Comparison of ENCODE assay signal across 2 cellular contexts in genomic region chr10:62560207-62560819, GRCh38.
TF ChIP-seq lines count a peak whose summit lies in the region.

No MANE protein-coding gene starts in this region.

TF ChIP-seq in A549, 52 proteins besides CTCF, POLR2A, EP300 and RAD21 (continued from another document):
- TF ChIP-seq, protein P1, sequence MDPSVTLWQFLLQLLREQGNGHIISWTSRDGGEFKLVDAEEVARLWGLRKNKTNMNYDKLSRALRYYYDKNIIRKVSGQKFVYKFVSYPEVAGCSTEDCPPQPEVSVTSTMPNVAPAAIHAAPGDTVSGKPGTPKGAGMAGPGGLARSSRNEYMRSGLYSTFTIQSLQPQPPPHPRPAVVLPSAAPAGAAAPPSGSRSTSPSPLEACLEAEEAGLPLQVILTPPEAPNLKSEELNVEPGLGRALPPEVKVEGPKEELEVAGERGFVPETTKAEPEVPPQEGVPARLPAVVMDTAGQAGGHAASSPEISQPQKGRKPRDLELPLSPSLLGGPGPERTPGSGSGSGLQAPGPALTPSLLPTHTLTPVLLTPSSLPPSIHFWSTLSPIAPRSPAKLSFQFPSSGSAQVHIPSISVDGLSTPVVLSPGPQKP (IDR thresholded peaks at IDR 0.05; ENCODE audit: low read depth, low read length), result no peak
- TF ChIP-seq PHF8 (IDR thresholded peaks at IDR 0.05; ENCODE audit: borderline replicate concordance, low read depth) (no peak), NFE2L2 (conservative IDR thresholded peaks at IDR 0.05; ENCODE audit: low read length) (no peak), ZC3H11A (IDR thresholded peaks at IDR 0.05) (no peak), CEBPB (IDR thresholded peaks at IDR 0.05) (no peak)

TF ChIP-seq in GM23338, 12 proteins besides CTCF, POLR2A, EP300 and RAD21 (continued from another document):
- TF ChIP-seq, protein P2, sequence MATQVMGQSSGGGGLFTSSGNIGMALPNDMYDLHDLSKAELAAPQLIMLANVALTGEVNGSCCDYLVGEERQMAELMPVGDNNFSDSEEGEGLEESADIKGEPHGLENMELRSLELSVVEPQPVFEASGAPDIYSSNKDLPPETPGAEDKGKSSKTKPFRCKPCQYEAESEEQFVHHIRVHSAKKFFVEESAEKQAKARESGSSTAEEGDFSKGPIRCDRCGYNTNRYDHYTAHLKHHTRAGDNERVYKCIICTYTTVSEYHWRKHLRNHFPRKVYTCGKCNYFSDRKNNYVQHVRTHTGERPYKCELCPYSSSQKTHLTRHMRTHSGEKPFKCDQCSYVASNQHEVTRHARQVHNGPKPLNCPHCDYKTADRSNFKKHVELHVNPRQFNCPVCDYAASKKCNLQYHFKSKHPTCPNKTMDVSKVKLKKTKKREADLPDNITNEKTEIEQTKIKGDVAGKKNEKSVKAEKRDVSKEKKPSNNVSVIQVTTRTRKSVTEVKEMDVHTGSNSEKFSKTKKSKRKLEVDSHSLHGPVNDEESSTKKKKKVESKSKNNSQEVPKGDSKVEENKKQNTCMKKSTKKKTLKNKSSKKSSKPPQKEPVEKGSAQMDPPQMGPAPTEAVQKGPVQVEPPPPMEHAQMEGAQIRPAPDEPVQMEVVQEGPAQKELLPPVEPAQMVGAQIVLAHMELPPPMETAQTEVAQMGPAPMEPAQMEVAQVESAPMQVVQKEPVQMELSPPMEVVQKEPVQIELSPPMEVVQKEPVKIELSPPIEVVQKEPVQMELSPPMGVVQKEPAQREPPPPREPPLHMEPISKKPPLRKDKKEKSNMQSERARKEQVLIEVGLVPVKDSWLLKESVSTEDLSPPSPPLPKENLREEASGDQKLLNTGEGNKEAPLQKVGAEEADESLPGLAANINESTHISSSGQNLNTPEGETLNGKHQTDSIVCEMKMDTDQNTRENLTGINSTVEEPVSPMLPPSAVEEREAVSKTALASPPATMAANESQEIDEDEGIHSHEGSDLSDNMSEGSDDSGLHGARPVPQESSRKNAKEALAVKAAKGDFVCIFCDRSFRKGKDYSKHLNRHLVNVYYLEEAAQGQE (IDR thresholded peaks at IDR 0.05; ENCODE audit: unreplicated experiment), result no peak
- TF ChIP-seq EZH2phosphoT487 (IDR thresholded peaks at IDR 0.05; ENCODE audit: unreplicated experiment) (no peak), NANOG (IDR thresholded peaks at IDR 0.05; ENCODE audit: borderline replicate concordance) (no peak), EZH2 (IDR thresholded peaks at IDR 0.05; ENCODE audit: low read depth, unreplicated experiment) (no peak), JUNB (IDR thresholded peaks at IDR 0.05; ENCODE audit: unreplicated experiment) (no peak), ZNF331 (CRISPR knock-in tag; IDR thresholded peaks at IDR 0.05; ENCODE audit: low read depth) (no peak), STAT1 (IDR thresholded peaks at IDR 0.05; ENCODE audit: unreplicated experiment) (no peak), POLR2AphosphoS5 (IDR thresholded peaks at IDR 0.05; ENCODE audit: low read depth) (no peak), ZNF114 (CRISPR knock-in tag; IDR thresholded peaks at IDR 0.05) (no peak)
- TF ChIP-seq, protein P3, sequence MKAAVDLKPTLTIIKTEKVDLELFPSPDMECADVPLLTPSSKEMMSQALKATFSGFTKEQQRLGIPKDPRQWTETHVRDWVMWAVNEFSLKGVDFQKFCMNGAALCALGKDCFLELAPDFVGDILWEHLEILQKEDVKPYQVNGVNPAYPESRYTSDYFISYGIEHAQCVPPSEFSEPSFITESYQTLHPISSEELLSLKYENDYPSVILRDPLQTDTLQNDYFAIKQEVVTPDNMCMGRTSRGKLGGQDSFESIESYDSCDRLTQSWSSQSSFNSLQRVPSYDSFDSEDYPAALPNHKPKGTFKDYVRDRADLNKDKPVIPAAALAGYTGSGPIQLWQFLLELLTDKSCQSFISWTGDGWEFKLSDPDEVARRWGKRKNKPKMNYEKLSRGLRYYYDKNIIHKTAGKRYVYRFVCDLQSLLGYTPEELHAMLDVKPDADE (IDR thresholded peaks at IDR 0.05), result no peak
- TF ChIP-seq, protein P4, sequence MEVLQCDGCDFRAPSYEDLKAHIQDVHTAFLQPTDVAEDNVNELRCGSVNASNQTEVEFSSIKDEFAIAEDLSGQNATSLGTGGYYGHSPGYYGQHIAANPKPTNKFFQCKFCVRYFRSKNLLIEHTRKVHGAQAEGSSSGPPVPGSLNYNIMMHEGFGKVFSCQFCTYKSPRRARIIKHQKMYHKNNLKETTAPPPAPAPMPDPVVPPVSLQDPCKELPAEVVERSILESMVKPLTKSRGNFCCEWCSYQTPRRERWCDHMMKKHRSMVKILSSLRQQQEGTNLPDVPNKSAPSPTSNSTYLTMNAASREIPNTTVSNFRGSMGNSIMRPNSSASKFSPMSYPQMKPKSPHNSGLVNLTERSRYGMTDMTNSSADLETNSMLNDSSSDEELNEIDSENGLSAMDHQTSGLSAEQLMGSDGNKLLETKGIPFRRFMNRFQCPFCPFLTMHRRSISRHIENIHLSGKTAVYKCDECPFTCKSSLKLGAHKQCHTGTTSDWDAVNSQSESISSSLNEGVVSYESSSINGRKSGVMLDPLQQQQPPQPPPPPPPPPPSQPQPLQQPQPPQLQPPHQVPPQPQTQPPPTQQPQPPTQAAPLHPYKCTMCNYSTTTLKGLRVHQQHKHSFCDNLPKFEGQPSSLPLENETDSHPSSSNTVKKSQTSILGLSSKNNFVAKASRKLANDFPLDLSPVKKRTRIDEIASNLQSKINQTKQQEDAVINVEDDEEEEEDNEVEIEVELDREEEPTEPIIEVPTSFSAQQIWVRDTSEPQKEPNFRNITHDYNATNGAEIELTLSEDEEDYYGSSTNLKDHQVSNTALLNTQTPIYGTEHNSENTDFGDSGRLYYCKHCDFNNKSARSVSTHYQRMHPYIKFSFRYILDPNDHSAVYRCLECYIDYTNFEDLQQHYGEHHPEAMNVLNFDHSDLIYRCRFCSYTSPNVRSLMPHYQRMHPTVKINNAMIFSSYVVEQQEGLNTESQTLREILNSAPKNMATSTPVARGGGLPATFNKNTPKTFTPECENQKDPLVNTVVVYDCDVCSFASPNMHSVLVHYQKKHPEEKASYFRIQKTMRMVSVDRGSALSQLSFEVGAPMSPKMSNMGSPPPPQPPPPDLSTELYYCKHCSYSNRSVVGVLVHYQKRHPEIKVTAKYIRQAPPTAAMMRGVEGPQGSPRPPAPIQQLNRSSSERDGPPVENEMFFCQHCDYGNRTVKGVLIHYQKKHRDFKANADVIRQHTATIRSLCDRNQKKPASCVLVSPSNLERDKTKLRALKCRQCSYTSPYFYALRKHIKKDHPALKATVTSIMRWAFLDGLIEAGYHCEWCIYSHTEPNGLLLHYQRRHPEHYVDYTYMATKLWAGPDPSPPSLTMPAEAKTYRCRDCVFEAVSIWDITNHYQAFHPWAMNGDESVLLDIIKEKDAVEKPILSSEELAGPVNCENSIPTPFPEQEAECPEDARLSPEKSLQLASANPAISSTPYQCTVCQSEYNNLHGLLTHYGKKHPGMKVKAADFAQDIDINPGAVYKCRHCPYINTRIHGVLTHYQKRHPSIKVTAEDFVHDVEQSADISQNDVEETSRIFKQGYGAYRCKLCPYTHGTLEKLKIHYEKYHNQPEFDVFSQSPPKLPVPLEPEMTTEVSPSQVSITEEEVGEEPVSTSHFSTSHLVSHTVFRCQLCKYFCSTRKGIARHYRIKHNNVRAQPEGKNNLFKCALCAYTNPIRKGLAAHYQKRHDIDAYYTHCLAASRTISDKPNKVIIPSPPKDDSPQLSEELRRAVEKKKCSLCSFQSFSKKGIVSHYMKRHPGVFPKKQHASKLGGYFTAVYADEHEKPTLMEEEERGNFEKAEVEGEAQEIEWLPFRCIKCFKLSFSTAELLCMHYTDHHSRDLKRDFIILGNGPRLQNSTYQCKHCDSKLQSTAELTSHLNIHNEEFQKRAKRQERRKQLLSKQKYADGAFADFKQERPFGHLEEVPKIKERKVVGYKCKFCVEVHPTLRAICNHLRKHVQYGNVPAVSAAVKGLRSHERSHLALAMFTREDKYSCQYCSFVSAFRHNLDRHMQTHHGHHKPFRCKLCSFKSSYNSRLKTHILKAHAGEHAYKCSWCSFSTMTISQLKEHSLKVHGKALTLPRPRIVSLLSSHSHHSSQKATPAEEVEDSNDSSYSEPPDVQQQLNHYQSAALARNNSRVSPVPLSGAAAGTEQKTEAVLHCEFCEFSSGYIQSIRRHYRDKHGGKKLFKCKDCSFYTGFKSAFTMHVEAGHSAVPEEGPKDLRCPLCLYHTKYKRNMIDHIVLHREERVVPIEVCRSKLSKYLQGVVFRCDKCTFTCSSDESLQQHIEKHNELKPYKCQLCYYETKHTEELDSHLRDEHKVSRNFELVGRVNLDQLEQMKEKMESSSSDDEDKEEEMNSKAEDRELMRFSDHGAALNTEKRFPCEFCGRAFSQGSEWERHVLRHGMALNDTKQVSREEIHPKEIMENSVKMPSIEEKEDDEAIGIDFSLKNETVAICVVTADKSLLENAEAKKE (CRISPR knock-in tag; IDR thresholded peaks at IDR 0.05), result no peak
